In the genomic region with DNA sequence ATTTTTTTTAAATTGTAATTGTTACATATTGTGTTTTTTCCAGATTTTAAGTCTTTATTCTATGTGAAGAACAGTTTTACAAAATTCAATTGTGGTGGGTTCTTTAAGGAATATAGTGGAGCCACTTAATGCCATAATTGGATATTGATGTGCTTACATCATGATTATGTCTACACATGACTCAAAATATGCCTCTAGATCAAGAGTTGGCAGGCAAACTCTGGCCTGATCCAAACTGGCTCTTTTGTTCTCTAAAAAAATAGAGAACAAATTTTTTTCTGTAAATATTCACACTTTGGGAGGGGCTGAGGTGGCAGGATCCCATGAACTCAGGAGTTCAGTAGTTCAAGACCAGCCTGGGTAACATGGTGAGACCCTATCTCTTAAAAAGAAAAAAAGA, we compare ENCODE assay signal across 13 cellular contexts. TPM values are rescaled to one million over a fixed set of nuclear protein-coding genes. Genes with fewer than 3 reads are reported as not detected.
DNase-seq lines count a peak whose midpoint lies in the region; ATAC-seq and TF ChIP-seq lines count a peak whose summit lies in the region.
"Had no signal": no experiment of that assay in that cellular context is flagged by ENCODE, and none has a peak within 500 bp of the region (broad histone marks: within the 10 kb centered on the region; RNA-seq: fewer than 3 reads in every experiment).

No MANE protein-coding gene starts in this region.

- H3K9me3 ChIP-seq in GM23248 (ENCODE audit: low read depth) = no peaks in the 10 kb centered on the region
- H3K9me3 ChIP-seq in PC-3 (ENCODE audit: low read length) = no peaks in the 10 kb centered on the region
- no peaks in the 10 kb centered on the region for H3K9me3 ChIP-seq in iPS-15b (ENCODE audit: control insufficient read depth, insufficient read depth, low read length)

- no peak overlapping the region; the same call in 1 of the 2 replicates for H3K27ac ChIP-seq in GM23248
- H3K27ac ChIP-seq in PC-3 (ENCODE audit: low read length) = no peak overlapping the region
- H3K27ac ChIP-seq: BLaER1 treated with 17β-estradiol and CSF1 and Interleukin-3, amounts not matched to agents 10 nM and 100 nM; PC-9; SK-N-MC had no signal

- H3K4me2 ChIP-seq in GM23248 (ENCODE audit: unreplicated experiment) = no peak overlapping the region
- H3K4me2 ChIP-seq in PC-3 (ENCODE audit: low read length) = no peak overlapping the region
- H3K4me2 ChIP-seq: BLaER1 treated with 17β-estradiol and CSF1 and Interleukin-3, amounts not matched to agents 10 nM and 100 nM; PC-9 had no signal

- H3K4me3 ChIP-seq in GM23248 = no peak overlapping the region
- H3K4me3 ChIP-seq in PC-3 (ENCODE audit: low read length) = no peak overlapping the region
- H3K4me3 ChIP-seq in epithelial cell of esophagus (ENCODE audit: low read length) = no peak overlapping the region
- H3K4me3 ChIP-seq in iPS-15b (ENCODE audit: low read depth, low read length) = no peak overlapping the region
- H3K4me3 ChIP-seq: BLaER1 treated with 17β-estradiol and CSF1 and Interleukin-3, amounts not matched to agents 10 nM and 100 nM; PC-9; SK-N-MC had no signal

- H3F3A ChIP-seq in GM23248 (ENCODE audit: insufficient read depth) (peaks cover 6% of the 10 kb centered on the region; the same call in 1 of the 2 replicates), PC-3 (ENCODE audit: low read length, unreplicated experiment) (no peaks in the 10 kb centered on the region)

- DNase-seq in GM23248 (peak; percentile 36), PC-3 (peak; percentile 7), epithelial cell of esophagus (ENCODE audit: low read depth) (peak; percentile 13), GM13977 (ENCODE audit: low spot score) (no peak)
- DNase-seq: NCI-H1436, NCI-H2081, NCI-H524 treated with DMSO at 0.1 percent for 48 hours, PC-9 had no signal

- CTCF ChIA-PET in PC-3 (lab: Charles Lee) = no interaction called here

- no peak for ATAC-seq in PC-3
- ATAC-seq in GM19351 (IDR thresholded peaks at IDR 0.05; ENCODE audit: unreplicated experiment) = no peak
- ATAC-seq in HG02973 (IDR thresholded peaks at IDR 0.05; ENCODE audit: unreplicated experiment) = no peak

- H3K36me3 ChIP-seq in GM23248 (ENCODE audit: low read depth) = peaks cover 53% of the 10 kb centered on the region
- peaks cover 37% of the 10 kb centered on the region for H3K36me3 ChIP-seq in PC-3 (ENCODE audit: low read depth, low read length)
- no peaks in the 10 kb centered on the region for H3K36me3 ChIP-seq in iPS-15b (ENCODE audit: control insufficient read depth, insufficient read depth, low read length)

- BruUV-seq in PC-3 (replicated peaks; lab: Mats Ljungman, UMichigan) = no TSS peak

- 0 out of 2 replicates have a peak, but pooled peaks cover 7% of the 10 kb centered on the region for H3K4me1 ChIP-seq in GM23248 (ENCODE audit: insufficient read depth)
- peaks cover 10% of the 10 kb centered on the region; the same call in 1 of the 2 replicates for H3K4me1 ChIP-seq in PC-3 (ENCODE audit: insufficient read depth, low read length)
- H3K4me1 ChIP-seq in iPS-15b (ENCODE audit: control insufficient read depth, insufficient read depth, low read length) = no peaks in the 10 kb centered on the region

- TF ChIP-seq CTCF in PC-3 (conservative IDR thresholded peaks at IDR 0.05; ENCODE audit: low read depth, low read length) (no peak), epithelial cell of esophagus (IDR thresholded peaks at IDR 0.05; ENCODE audit: insufficient read depth, low read depth, low read length, missing control alignments) (no peak), GM13977 (IDR thresholded peaks at IDR 0.05; ENCODE audit: extremely low read depth, insufficient read depth, missing control alignments) (no peak)

- H2AFZ ChIP-seq in GM23248 = no peak overlapping the region
- no peak overlapping the region for H2AFZ ChIP-seq in PC-3 (ENCODE audit: low read length)
- H2AFZ ChIP-seq: PC-9 had no signal

- H3K27me3 ChIP-seq in GM23248 (replicated peaks; ENCODE audit: insufficient read depth) = no peaks in the 10 kb centered on the region
- no peaks in the 10 kb centered on the region for H3K27me3 ChIP-seq in PC-3 (ENCODE audit: low read length)
- H3K27me3 ChIP-seq in iPS-15b (ENCODE audit: control insufficient read depth, insufficient read depth, low read length) = no peaks in the 10 kb centered on the region
- H3K27me3 ChIP-seq: BLaER1 treated with 17β-estradiol and CSF1 and Interleukin-3, amounts not matched to agents 10 nM and 100 nM had no signal

- intact Hi-C loops in PC-3 (cut with micrococcal nuclease) = no loop called here

- in situ Hi-C loops in GM23248 (cut with MboI) (no loop called here), GM13977 (cut with MboI; ENCODE audit: low pct_unique_long_range_greater_than_20kb, low sequenced_read_pairs, unreplicated experiment) (no loop called here)

- peaks cover 100% of the 10 kb centered on the region for H3K79me2 ChIP-seq in GM23248 (ENCODE audit: insufficient read depth)
- peaks cover 89% of the 10 kb centered on the region for H3K79me2 ChIP-seq in PC-3 (ENCODE audit: low read length)

- POLR2A ChIA-PET in PC-3 (lab: Charles Lee; ENCODE audit: unreplicated experiment) = no interaction called here

- H3K9me2 ChIP-seq in GM23248 (ENCODE audit: insufficient read depth) (no peaks in the 10 kb centered on the region), PC-3 (replicated peaks; ENCODE audit: low read length) (no peaks in the 10 kb centered on the region)

- H4K20me1 ChIP-seq in GM23248 (ENCODE audit: insufficient read depth) (0 out of 2 replicates have a peak, but pooled peaks cover 3% of the 10 kb centered on the region), PC-3 (ENCODE audit: low read length) (no peaks in the 10 kb centered on the region)
- H4K20me1 ChIP-seq: BLaER1 treated with 17β-estradiol and CSF1 and Interleukin-3, amounts not matched to agents 10 nM and 100 nM had no signal

- H3K9ac ChIP-seq in GM23248 (no peak overlapping the region), PC-3 (ENCODE audit: low read length) (no peak overlapping the region), iPS-15b (ENCODE audit: low read depth, low read length) (peak overlapping the region; percentile 16)
- H3K9ac ChIP-seq: BLaER1 treated with 17β-estradiol and CSF1 and Interleukin-3, amounts not matched to agents 10 nM and 100 nM had no signal

RNA-seq across cellular contexts. Expression of a gene that starts 8.3 kb away (rescaled TPM):
- 53.0 and 56.8 TPM in 2 replicates for total RNA-seq in GM23248 (2014; rRNA removed; shearing (Covaris generic))
- polyA plus RNA-seq in GM23248 (2016; fragmentation: Nextera tagmentation; extraction: Ambion mirVana) = 36.8 and 41.3 TPM in 2 replicates
- total RNA-seq in PC-3 (2014; rRNA removed) = 25.7 and 35.1 TPM in 2 replicates
